In the genomic region with DNA sequence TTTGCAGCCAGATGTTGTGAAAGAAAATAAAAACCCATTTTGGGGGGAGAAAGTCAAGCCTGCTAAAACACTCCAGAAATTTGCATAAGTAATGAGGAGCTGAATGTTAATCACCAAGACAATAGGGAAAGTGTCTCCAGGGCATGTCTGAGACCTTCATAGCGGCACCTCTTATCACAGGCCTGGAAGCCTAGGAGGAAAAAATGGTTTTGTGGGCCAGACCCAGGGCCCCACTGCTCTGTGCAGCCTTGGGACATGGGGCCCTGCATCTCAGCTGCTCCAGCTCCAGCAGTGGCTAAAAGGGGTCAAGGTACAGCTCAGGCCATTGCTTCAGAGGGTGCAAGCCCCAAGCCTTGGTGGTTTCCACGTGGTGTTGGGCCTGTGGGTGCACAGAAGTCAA, we compare ENCODE assay signal across 3 cellular contexts. TPM values are rescaled to one million over a fixed set of nuclear protein-coding genes. Genes with fewer than 3 reads are reported as not detected.
"Had no signal": no experiment of that assay in that cellular context is flagged by ENCODE, and none has a peak within 500 bp of the region (broad histone marks: within the 10 kb centered on the region; RNA-seq: fewer than 3 reads in every experiment).

No MANE protein-coding gene starts in this region.

RNA-seq across cellular contexts. Expression of gene TXLNB, which starts 57.6 kb away (rescaled TPM):
- total RNA-seq: HepG2, HT-29, K562 had no signal
- polyA plus RNA-seq: HepG2, K562 had no signal
